Comparison of ENCODE assay signal across 8 cellular contexts in the genomic region with DNA sequence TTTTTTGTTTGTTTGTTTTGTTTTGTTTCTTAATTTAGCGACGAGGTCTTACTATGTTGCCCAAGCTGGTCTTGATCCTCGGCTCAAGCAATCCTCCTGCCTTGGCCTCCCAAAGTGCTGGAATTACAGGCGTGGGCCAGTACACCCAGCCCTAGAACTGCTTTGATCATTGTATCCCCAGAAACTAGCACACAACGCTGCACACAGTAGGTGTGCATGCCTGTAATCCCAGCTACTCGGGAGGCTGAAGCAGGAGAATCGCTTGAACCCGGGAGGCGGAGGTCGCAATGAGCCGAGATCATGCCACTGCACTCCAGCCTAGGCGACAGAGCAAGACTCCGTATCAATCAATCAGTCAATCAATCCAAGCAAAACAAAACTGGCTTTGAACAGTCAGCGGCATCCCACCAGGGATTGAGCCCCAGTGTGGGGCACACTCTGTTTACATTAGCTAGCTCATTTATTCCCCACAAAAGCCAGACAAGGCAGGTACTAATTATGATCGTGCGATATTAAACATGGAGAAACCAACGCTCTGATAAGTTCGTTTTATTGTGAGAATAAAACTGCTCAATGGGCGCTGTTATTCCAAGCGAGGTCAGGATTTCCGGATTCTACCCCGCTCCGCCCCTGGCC. TPM values are rescaled to one million over a fixed set of nuclear protein-coding genes. Genes with fewer than 3 reads are reported as not detected.
DNase-seq lines count a peak whose midpoint lies in the region; ATAC-seq and TF ChIP-seq lines count a peak whose summit lies in the region.

No MANE protein-coding gene starts in this region.

- no peaks in the 10 kb centered on the region; a peak in 2 of 5 replicates for H3K9me3 Mint-ChIP-seq in H9
- H3K9me3 Mint-ChIP-seq in activated CD8-positive, alpha-beta T cell treated with anti-CD3 and anti-CD28 coated beads for 36 hours: no peaks in the 10 kb centered on the region

- peak; percentile 8 for ATAC-seq in activated CD8-positive, alpha-beta T cell treated with anti-CD3 and anti-CD28 coated beads for 36 hours
- ATAC-seq in GM19328 (IDR thresholded peaks at IDR 0.05; ENCODE audit: unreplicated experiment): no peak

- no peak for DNase-seq in BJ (ENCODE audit: low read depth)
- no peak for DNase-seq in H9
- no peak for DNase-seq in activated CD8-positive, alpha-beta T cell treated with anti-CD3 and anti-CD28 coated beads for 36 hours
- no peak for DNase-seq in DMS 273 treated with DMSO at 0.1 percent for 48 hours (lab: John Stamatoyannopoulos, UW)
- no peak for DNase-seq in NCI-H1930 (lab: John Stamatoyannopoulos, UW)

- H3K36me3 Mint-ChIP-seq in H9 (ENCODE audit: insufficient read depth in 1 of 3, low read depth in 3 of 3): peaks cover 15 to 24% (median 15%) of the 10 kb centered on the region in 3 experiments; a peak in 6 of 7 replicates
- H3K36me3 Mint-ChIP-seq in activated CD8-positive, alpha-beta T cell treated with anti-CD3 and anti-CD28 coated beads for 36 hours (ENCODE audit: low read depth): peaks cover 12% of the 10 kb centered on the region

- H2BK15ac ChIP-seq in H9 (ENCODE audit: low read depth, low read length): no peak overlapping the region

- POLR2A ChIA-PET in BJ (lab: Charles Lee): no interaction called here
- POLR2A ChIA-PET in activated CD8-positive, alpha-beta T cell treated with anti-CD3 and anti-CD28 coated beads for 36 hours (lab: Charles Lee): interaction anchor here (0.9 kb wide), 2 partner anchors 62 to 122 kb away, joined by 3 read pairs; no protein-coding TSS in a partner anchor

- intact Hi-C loops in activated CD8-positive, alpha-beta T cell treated with anti-CD3 and anti-CD28 coated beads for 36 hours (cut with micrococcal nuclease): no loop called here

- no peaks in the 10 kb centered on the region for H4K20me1 ChIP-seq in H9 (ENCODE audit: control insufficient read depth, insufficient read depth, insufficient read length)

- WGBS in H9 (ENCODE audit: extremely low coverage, insufficient read length, low lambda C conversion rate): no CpG with 5 or more reads among the region's 23 CpGs

- H3K79me1 ChIP-seq in H9 (ENCODE audit: insufficient read depth, low read depth, low read length, poor library complexity, severe bottlenecking): peaks cover 7% of the 10 kb centered on the region

- no peak overlapping the region for H4K8ac ChIP-seq in H9 (replicated peaks; ENCODE audit: insufficient read length, low read depth, low read length)

- H3K9ac ChIP-seq in H9 (ENCODE audit: extremely low read depth, insufficient read length, low read length) (peak overlapping the region; percentile 7), subcutaneous abdominal adipose tissue (ENCODE audit: low read length in 5 of 5) (peak overlapping the region in 3 of 5 donors; percentile 21 to 62 (median 51))

- no peak for TF ChIP-seq CTCF in BJ (IDR thresholded peaks at IDR 0.05; ENCODE audit: insufficient read depth, low read depth, low read length)
- no peak for TF ChIP-seq CTCF in H9 (conservative IDR thresholded peaks at IDR 0.05)
- no peak for TF ChIP-seq CTCF in activated CD8-positive, alpha-beta T cell treated with anti-CD3 and anti-CD28 coated beads for 36 hours (IDR thresholded peaks at IDR 0.05)

- H2AFZ ChIP-seq in H9 (ENCODE audit: low read length): no peak overlapping the region

- no peaks in the 10 kb centered on the region for H3K27me3 ChIP-seq in BJ (ENCODE audit: control insufficient read depth, insufficient read depth, low read length)
- H3K27me3 ChIP-seq in H9 (ENCODE audit: insufficient read depth, low read length): no peaks in the 10 kb centered on the region
- H3K27me3 ChIP-seq in subcutaneous abdominal adipose tissue (ENCODE audit: control insufficient read depth in 5 of 5, insufficient read depth in 4 of 5, low read length in 5 of 5): no peaks in the 10 kb centered on the region

- H3K27ac ChIP-seq in H9 (ENCODE audit: insufficient read length, low read depth, low read length) (no peak overlapping the region), subcutaneous abdominal adipose tissue (ENCODE audit: low read depth, low read length) (peak overlapping the region; percentile 61)

- H3K4me3 ChIP-seq in BJ (ENCODE audit: low read depth, low read length) (peak overlapping the region; percentile 32), iPS-11a (ENCODE audit: low read depth, low read length) (peak overlapping the region; percentile 42), subcutaneous abdominal adipose tissue (ENCODE audit: low read depth in 1 of 5, low read length in 5 of 5) (peak overlapping the region; percentile 60 to 79 (median 68))

- peak overlapping the region; percentile 25 to 95 (median 89); a peak in 6 of 7 replicates for H3K27ac Mint-ChIP-seq in H9
- peak overlapping the region; percentile 90 for H3K27ac Mint-ChIP-seq in activated CD8-positive, alpha-beta T cell treated with anti-CD3 and anti-CD28 coated beads for 36 hours

- H3K23me2 ChIP-seq in H9 (ENCODE audit: insufficient read length, low read depth, low read length, poor library complexity, severe bottlenecking): peaks cover 6% of the 10 kb centered on the region

- peak overlapping the region; percentile 81 to 100 for H3K4me3 Mint-ChIP-seq in H9
- H3K4me3 Mint-ChIP-seq in activated CD8-positive, alpha-beta T cell treated with anti-CD3 and anti-CD28 coated beads for 36 hours: peak overlapping the region; percentile 89

- peaks cover 7% of the 10 kb centered on the region for H3K36me3 ChIP-seq in BJ (ENCODE audit: control insufficient read depth, insufficient read depth, low read length)
- H3K36me3 ChIP-seq in subcutaneous abdominal adipose tissue (ENCODE audit: control insufficient read depth in 5 of 5, insufficient read depth in 5 of 5, low read length in 5 of 5): peaks cover 3 to 23% (median 11%) of the 10 kb centered on the region in 5 donors

- H2AK5ac ChIP-seq in H9 (ENCODE audit: insufficient read length, low read length): no peak overlapping the region

- H3K79me2 ChIP-seq in H9 (ENCODE audit: insufficient read depth, low read length): peaks cover 3% of the 10 kb centered on the region; the same call in 1 of the 2 replicates

- no peak overlapping the region for H2BK120ac ChIP-seq in H9 (ENCODE audit: low read depth, low read length, poor library complexity, severe bottlenecking)

- no peak overlapping the region for H3K23ac ChIP-seq in H9 (ENCODE audit: insufficient read length, low read depth, low read length)

- no peak overlapping the region for H3K4ac ChIP-seq in H9 (ENCODE audit: low read depth, low read length)

- no peak overlapping the region for H2BK20ac ChIP-seq in H9 (ENCODE audit: low read depth, low read length, poor library complexity, severe bottlenecking)

- H4K91ac ChIP-seq in H9 (ENCODE audit: insufficient read length, low read depth, low read length): no peak overlapping the region

- no peak overlapping the region for H3K14ac ChIP-seq in H9 (ENCODE audit: insufficient read depth, low read length)

- no peak overlapping the region for H4K5ac ChIP-seq in H9 (ENCODE audit: insufficient read length, low read depth, low read length)

- no peak overlapping the region for H2BK12ac ChIP-seq in H9 (ENCODE audit: insufficient read length, low read depth, low read length)

- no peak overlapping the region for H3T11ph ChIP-seq in H9 (ENCODE audit: low read length)

- no peaks in the 10 kb centered on the region; the same call in 1 of the 2 replicates for H3K27me3 Mint-ChIP-seq in H9 (ENCODE audit: low read depth)
- no peaks in the 10 kb centered on the region for H3K27me3 Mint-ChIP-seq in activated CD8-positive, alpha-beta T cell treated with anti-CD3 and anti-CD28 coated beads for 36 hours

- H3K9me3 ChIP-seq in H9 (ENCODE audit: control insufficient read depth, low read depth, low read length) (no peaks in the 10 kb centered on the region), subcutaneous abdominal adipose tissue (ENCODE audit: control insufficient read depth in 5 of 5, low read length in 5 of 5) (no peaks in the 10 kb centered on the region)

- peaks cover 7 to 10% of the 10 kb centered on the region in 2 experiments for H3K4me1 Mint-ChIP-seq in H9
- H3K4me1 Mint-ChIP-seq in activated CD8-positive, alpha-beta T cell treated with anti-CD3 and anti-CD28 coated beads for 36 hours (ENCODE audit: low read depth): peaks cover 27% of the 10 kb centered on the region

- H2BK5ac ChIP-seq in H9 (ENCODE audit: insufficient read length, low read length): no peak overlapping the region

- CTCF ChIA-PET in BJ (lab: Yijun Ruan, JAX): interaction anchor here (0.7 to 1.3 kb wide), 4 partner anchors 14 to 444 kb away, joined by 3 to 5 read pairs (median 4); partner anchors contain the start of gene NOB1
- CTCF ChIA-PET in activated CD8-positive, alpha-beta T cell treated with anti-CD3 and anti-CD28 coated beads for 36 hours (lab: Charles Lee): interaction anchor here (0.9 to 1.7 kb wide), 4 partner anchors 10 to 28 kb away, joined by 3 to 4 read pairs (median 4); no protein-coding TSS in a partner anchor

- H3K56ac ChIP-seq in H9 (ENCODE audit: insufficient read length, low read depth, low read length): no peak overlapping the region

- H3K4me1 ChIP-seq in H9 (ENCODE audit: insufficient read depth, low read length): peaks cover 2% of the 10 kb centered on the region; the same call in 1 of the 2 replicates
- H3K4me1 ChIP-seq in subcutaneous abdominal adipose tissue (ENCODE audit: control insufficient read depth in 5 of 5, insufficient read depth in 5 of 5, low read length in 5 of 5): peaks cover 3 to 19% (median 13%) of the 10 kb centered on the region in 5 donors

- H3K4me2 ChIP-seq in H9 (ENCODE audit: insufficient read depth, insufficient read length, low read length): peak overlapping the region; percentile 42

- H3K18ac ChIP-seq in H9 (ENCODE audit: insufficient read length, low read depth, low read length): no peak overlapping the region

RNA-seq across cellular contexts. Expression of gene VPS4A, which starts 0.6 kb away (rescaled TPM):
- 14.5 and 19.4 TPM in 2 replicates for polyA plus RNA-seq in BJ (2011; rRNA removed)
- polyA minus RNA-seq in BJ (2011; rRNA and poly(A)+ RNA removed): 24.5 and 25.1 TPM in 2 replicates
- 27.1 and 28.3 TPM in 2 replicates for total RNA-seq in H9 (2021)
- total RNA-seq in activated CD8-positive, alpha-beta T cell treated with anti-CD3 and anti-CD28 coated beads for 36 hours: 10 to 100 TPM; 30.5 to 31.2 TPM

RNA-seq across cellular contexts. Expression of gene PDF, which starts 19.8 kb away (rescaled TPM):
- 4.0 and 6.4 TPM in 2 replicates for polyA plus RNA-seq in BJ (2011; rRNA removed)
- 1.9 TPM in 2 replicates for polyA minus RNA-seq in BJ (2011; rRNA and poly(A)+ RNA removed)
- total RNA-seq in H9 (2021): 36.3 and 36.4 TPM in 2 replicates
- total RNA-seq in activated CD8-positive, alpha-beta T cell treated with anti-CD3 and anti-CD28 coated beads for 36 hours: 10 to 100 TPM; 16.1 to 19.5 TPM

RNA-seq across cellular contexts. Expression of gene COG8, which starts 28.8 kb away (rescaled TPM):
- polyA plus RNA-seq in BJ (2011; rRNA removed): 25.2 and 31.6 TPM in 2 replicates
- polyA minus RNA-seq in BJ (2011; rRNA and poly(A)+ RNA removed): 31.0 and 38.8 TPM in 2 replicates
- total RNA-seq in H9 (2021): 52.3 and 55.3 TPM in 2 replicates
- 10 to 100 TPM; 26.0 to 27.4 TPM for total RNA-seq in activated CD8-positive, alpha-beta T cell treated with anti-CD3 and anti-CD28 coated beads for 36 hours

RNA-seq across cellular contexts. Expression of gene NIP7, which starts 29.0 kb away (rescaled TPM):
- polyA plus RNA-seq in BJ (2011; rRNA removed): 6.4 and 9.1 TPM in 2 replicates
- polyA minus RNA-seq in BJ (2011; rRNA and poly(A)+ RNA removed): 5.9 and 6.3 TPM in 2 replicates
- total RNA-seq in H9 (2021): 72.8 and 75.8 TPM in 2 replicates
- 10 to 100 TPM; 37.7 to 41.8 TPM for total RNA-seq in activated CD8-positive, alpha-beta T cell treated with anti-CD3 and anti-CD28 coated beads for 36 hours

RNA-seq across cellular contexts. Expression of gene TMED6, which starts 41.0 kb away (rescaled TPM):
- polyA plus RNA-seq in BJ (2011; rRNA removed): 0.13 TPM in 1 of 2 replicates, not detected in the other
- 0.24 TPM in 1 of 2 replicates, not detected in the other for polyA minus RNA-seq in BJ (2011; rRNA and poly(A)+ RNA removed)
- 0.31 TPM in 1 of 2 replicates, not detected in the other for total RNA-seq in H9 (2021)
- 1 to 10 TPM; 1.2 to 2.2 TPM for total RNA-seq in activated CD8-positive, alpha-beta T cell treated with anti-CD3 and anti-CD28 coated beads for 36 hours
